Comparison of ENCODE assay signal across 10 cellular contexts in the genomic region with DNA sequence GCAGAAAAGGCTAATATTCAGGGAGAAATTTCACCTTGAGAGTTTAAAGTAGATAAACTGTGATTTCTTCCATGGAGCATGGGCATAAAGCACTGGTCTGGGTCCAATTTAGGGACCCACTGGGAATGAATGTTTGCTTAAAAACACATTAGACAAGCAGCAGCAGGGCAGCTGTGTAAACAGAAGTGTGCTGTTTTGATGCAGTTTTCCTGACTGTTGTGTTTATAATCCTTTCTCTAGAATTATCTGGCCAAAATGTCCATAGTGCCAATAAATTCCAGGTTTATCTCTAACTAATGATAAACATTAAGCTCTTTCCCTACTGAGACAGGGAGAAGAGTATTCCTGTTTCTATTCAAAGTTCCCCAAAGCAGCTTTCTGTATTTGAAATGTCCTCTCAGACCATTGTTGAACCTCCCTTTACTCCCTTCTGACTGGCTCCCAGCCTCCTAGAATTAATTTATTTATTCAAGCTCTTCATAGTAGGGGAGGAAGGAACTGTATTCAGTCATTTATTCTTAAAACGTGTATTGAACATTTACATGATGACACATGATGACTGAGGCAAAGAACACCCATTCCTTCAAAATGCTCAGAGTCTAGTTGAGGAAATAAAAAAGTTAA. TPM values are rescaled to one million over a fixed set of nuclear protein-coding genes. Genes with fewer than 3 reads are reported as not detected.
A peak's percentile ranks its signal among the peaks of the same experiment; 100 is the strongest.
DNase-seq lines count a peak whose midpoint lies in the region; ATAC-seq, FAIRE-seq and TF ChIP-seq lines count a peak whose summit lies in the region.
"Had no signal": no experiment of that assay in that cellular context is flagged by ENCODE, and none has a peak within 500 bp of the region (broad histone marks: within the 10 kb centered on the region; RNA-seq: fewer than 3 reads in every experiment).

No MANE protein-coding gene starts in this region.

- no peaks in the 10 kb centered on the region for H3K9me3 Mint-ChIP-seq in HFFc6
- H3K9me3 Mint-ChIP-seq: stimulated activated naive CD8-positive, alpha-beta T cell treated with anti-CD3 and anti-CD28 coated beads, Interleukin-15, Interleukin-2, amounts not matched to agents 100 ng/mL and 50 ng/mL, for 24 hours had no signal

- H3K4me1 ChIP-seq in left ventricle myocardium inferior: peaks cover 47% of the 10 kb centered on the region
- peaks cover 0 to 3% of the 10 kb centered on the region in 2 donors for H3K4me1 ChIP-seq in small intestine (ENCODE audit: control insufficient read depth in 2 of 2, insufficient read depth in 1 of 2, low read depth in 1 of 2, low read length in 1 of 2)

- peaks cover 5% of the 10 kb centered on the region; the same call in 1 of the 2 replicates for H3K36me3 Mint-ChIP-seq in HFFc6 (ENCODE audit: low read depth)

- peak overlapping the region; percentile 90 for H3K27ac ChIP-seq in left ventricle myocardium inferior (replicated peaks)
- peak overlapping the region in 20 of 21 experiments; percentile 12 to 81 (median 58) for H3K27ac ChIP-seq in skin epidermis
- peak overlapping the region in 1 of 2 donors; percentile 87 for H3K27ac ChIP-seq in small intestine (ENCODE audit: low read depth in 1 of 2, low read length in 1 of 2)

- ATAC-seq in GM21619 (IDR thresholded peaks at IDR 0.05; ENCODE audit: unreplicated experiment) (no peak), GM18505 (IDR thresholded peaks at IDR 0.05; ENCODE audit: unreplicated experiment) (no peak)

- peaks cover 60% of the 10 kb centered on the region for H3K4me1 Mint-ChIP-seq in HFFc6 (ENCODE audit: low read depth)

- peak overlapping the region; percentile 58 for H3K4me3 Mint-ChIP-seq in HFFc6
- H3K4me3 Mint-ChIP-seq: stimulated activated naive CD8-positive, alpha-beta T cell treated with anti-CD3 and anti-CD28 coated beads, Interleukin-15, Interleukin-2, amounts not matched to agents 100 ng/mL and 50 ng/mL, for 24 hours had no signal

- intact Hi-C loops in left ventricle myocardium inferior (cut with micrococcal nuclease): no loop called here

- H3K4me3 ChIP-seq in left ventricle myocardium inferior: peak overlapping the region; percentile 29
- H3K4me3 ChIP-seq in skin epidermis: no peak overlapping the region
- no peak overlapping the region for H3K4me3 ChIP-seq in small intestine (ENCODE audit: low read depth in 1 of 2, low read length in 2 of 2)

- H3K36me3 ChIP-seq in left ventricle myocardium inferior (no peaks in the 10 kb centered on the region), small intestine (ENCODE audit: control insufficient read depth in 2 of 2, insufficient read depth in 2 of 2, low read length in 2 of 2) (no peaks in the 10 kb centered on the region)

- WGBS in small intestine, 3 donors: 6 to 16% (median 7%) methylated on average over 1 of the region's 1 CpG

- TF ChIP-seq CTCF in HFFc6 (IDR thresholded peaks at IDR 0.05) (no peak), left ventricle myocardium inferior (IDR thresholded peaks at IDR 0.05; ENCODE audit: borderline replicate concordance) (no peak)

- no peak for TF ChIP-seq POLR2A in GM18505 (IDR thresholded peaks at IDR 0.05; ENCODE audit: borderline replicate concordance, extremely low read depth, insufficient read depth, insufficient read length)

- peak; percentile 24 for DNase-seq in HFFc6
- DNase-seq in SHP77 (lab: John Stamatoyannopoulos, UW): peak; percentile 77 to 90
- DNase-seq in left ventricle myocardium inferior: no peak
- no peak for DNase-seq in small intestine
- DNase-seq in DMS 273 (lab: John Stamatoyannopoulos, UW; ENCODE audit: unreplicated experiment): no peak

- no peaks in the 10 kb centered on the region; the same call in 1 of the 2 replicates for H3K27me3 Mint-ChIP-seq in HFFc6 (ENCODE audit: insufficient read depth)

- H3K27me3 ChIP-seq in left ventricle myocardium inferior (ENCODE audit: low read depth): no peaks in the 10 kb centered on the region
- no peaks in the 10 kb centered on the region for H3K27me3 ChIP-seq in small intestine (ENCODE audit: control insufficient read depth in 2 of 2, insufficient read depth in 2 of 2, low read length in 2 of 2)

- H3K9me3 ChIP-seq in left ventricle myocardium inferior (replicated peaks) (no peaks in the 10 kb centered on the region), small intestine (ENCODE audit: control insufficient read depth, low read depth) (no peaks in the 10 kb centered on the region)

- no peak for FAIRE-seq in small intestine (lab: Jason Lieb, UNC)

- peak overlapping the region; percentile 89 for H3K27ac Mint-ChIP-seq in HFFc6
- H3K27ac Mint-ChIP-seq: stimulated activated naive CD8-positive, alpha-beta T cell treated with anti-CD3 and anti-CD28 coated beads, Interleukin-15, Interleukin-2, amounts not matched to agents 100 ng/mL and 50 ng/mL, for 24 hours had no signal

RNA-seq across cellular contexts. Expression of a gene that starts 7.0 kb away (rescaled TPM):
- under 1 TPM in 4 of 6 experiments, not detected in 2; 0.05 to 0.19 (median 0.09) TPM for total RNA-seq in HFFc6 (2021; fragmentation: NEBNext Ultra II Directional; extraction: Animal tissue kit (Norgen Biotek cat#: 25700))
- total RNA-seq in left ventricle myocardium inferior: 11.2 TPM
- 1 to 10 TPM in 1 of 3 donors, under 1 TPM in 1, not detected in 1; 0.27 to 1.1 TPM for polyA plus RNA-seq in small intestine
- total RNA-seq: activated CD8-positive, alpha-beta memory T cell treated with anti-CD3 and anti-CD28 coated beads for 36 hours had no signal

RNA-seq across cellular contexts. Expression of a gene that starts 37.0 kb away (rescaled TPM):
- 10 to 100 TPM in 4 of 6 experiments, 1 to 10 TPM in 2; 6.5 to 80.1 (median 74.8) TPM for total RNA-seq in HFFc6 (2021; fragmentation: NEBNext Ultra II Directional; extraction: Animal tissue kit (Norgen Biotek cat#: 25700))
- total RNA-seq in left ventricle myocardium inferior: 103 TPM
- 10 to 100 TPM in 2 of 3 donors, 1 to 10 TPM in 1; 3.1 to 88.4 (median 10.5) TPM for polyA plus RNA-seq in small intestine
- total RNA-seq: activated CD8-positive, alpha-beta memory T cell treated with anti-CD3 and anti-CD28 coated beads for 36 hours had no signal

Comparison
In these comparisons a context has a peak if more than half of its experiments do, and no peak if none do; other contexts are left out.
1. DNase-seq: peak in HFFc6 (single experiment) and SHP77 (2 of 2); none in left ventricle myocardium inferior (single experiment), small intestine (single experiment) and DMS 273 (single experiment).
2. RNA of a gene that starts 7.0 kb away (total RNA-seq): 11.2 TPM in left ventricle myocardium inferior (single experiment); 0.05 to 0.19 TPM in HFFc6; every median in the first group is over 10 times any median in the second.